ENCODE assay signal across 2 cellular contexts in the genomic region with DNA sequence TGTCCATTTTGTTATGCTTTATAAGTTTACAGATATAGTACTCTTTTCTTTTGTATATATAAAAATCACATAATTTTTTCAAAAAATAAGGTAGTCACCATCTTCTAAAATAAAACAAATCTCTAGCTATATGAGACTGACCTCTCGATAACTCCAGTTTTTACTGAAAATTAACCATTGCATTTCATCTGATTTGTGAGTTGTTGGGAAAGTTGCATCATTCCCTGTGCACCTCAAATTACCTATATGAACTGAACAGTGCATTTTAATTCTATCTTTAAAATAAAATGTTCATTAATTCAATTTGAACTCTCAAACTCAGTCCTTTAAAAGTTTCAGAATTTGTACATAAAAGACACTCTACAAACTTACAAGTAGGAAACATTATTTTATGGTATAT.
TF ChIP-seq lines count a peak whose summit lies in the region.

No MANE protein-coding gene starts in this region.

TF ChIP-seq in A549, 52 proteins besides CTCF, POLR2A, EP300 and RAD21:
- TF ChIP-seq, protein P1, sequence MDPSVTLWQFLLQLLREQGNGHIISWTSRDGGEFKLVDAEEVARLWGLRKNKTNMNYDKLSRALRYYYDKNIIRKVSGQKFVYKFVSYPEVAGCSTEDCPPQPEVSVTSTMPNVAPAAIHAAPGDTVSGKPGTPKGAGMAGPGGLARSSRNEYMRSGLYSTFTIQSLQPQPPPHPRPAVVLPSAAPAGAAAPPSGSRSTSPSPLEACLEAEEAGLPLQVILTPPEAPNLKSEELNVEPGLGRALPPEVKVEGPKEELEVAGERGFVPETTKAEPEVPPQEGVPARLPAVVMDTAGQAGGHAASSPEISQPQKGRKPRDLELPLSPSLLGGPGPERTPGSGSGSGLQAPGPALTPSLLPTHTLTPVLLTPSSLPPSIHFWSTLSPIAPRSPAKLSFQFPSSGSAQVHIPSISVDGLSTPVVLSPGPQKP (IDR thresholded peaks at IDR 0.05; ENCODE audit: low read depth, low read length) = no peak
- TF ChIP-seq ZC3H11A (IDR thresholded peaks at IDR 0.05) = no peak
- TF ChIP-seq, protein P2, sequence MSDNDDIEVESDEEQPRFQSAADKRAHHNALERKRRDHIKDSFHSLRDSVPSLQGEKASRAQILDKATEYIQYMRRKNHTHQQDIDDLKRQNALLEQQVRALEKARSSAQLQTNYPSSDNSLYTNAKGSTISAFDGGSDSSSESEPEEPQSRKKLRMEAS (IDR thresholded peaks at IDR 0.05) = no peak

TF ChIP-seq in K562, 482 proteins besides CTCF, POLR2A, EP300 and RAD21:
- TF ChIP-seq, protein P3, sequence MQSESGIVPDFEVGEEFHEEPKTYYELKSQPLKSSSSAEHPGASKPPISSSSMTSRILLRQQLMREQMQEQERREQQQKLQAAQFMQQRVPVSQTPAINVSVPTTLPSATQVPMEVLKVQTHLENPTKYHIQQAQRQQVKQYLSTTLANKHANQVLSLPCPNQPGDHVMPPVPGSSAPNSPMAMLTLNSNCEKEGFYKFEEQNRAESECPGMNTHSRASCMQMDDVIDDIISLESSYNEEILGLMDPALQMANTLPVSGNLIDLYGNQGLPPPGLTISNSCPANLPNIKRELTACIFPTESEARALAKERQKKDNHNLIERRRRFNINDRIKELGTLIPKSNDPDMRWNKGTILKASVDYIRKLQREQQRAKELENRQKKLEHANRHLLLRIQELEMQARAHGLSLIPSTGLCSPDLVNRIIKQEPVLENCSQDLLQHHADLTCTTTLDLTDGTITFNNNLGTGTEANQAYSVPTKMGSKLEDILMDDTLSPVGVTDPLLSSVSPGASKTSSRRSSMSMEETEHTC (IDR thresholded peaks at IDR 0.05) = no peak
- TF ChIP-seq CEBPG (CRISPR knock-in tag; IDR thresholded peaks at IDR 0.05) = no peak
- peak in 1 of 2 experiments; percentile 52; a peak in 2 of 4 replicates for TF ChIP-seq CEBPG (tag; conservative IDR thresholded peaks at IDR 0.05 in 1 of 2, IDR thresholded peaks at IDR 0.05 in 1 of 2)
- TF ChIP-seq, protein P4, sequence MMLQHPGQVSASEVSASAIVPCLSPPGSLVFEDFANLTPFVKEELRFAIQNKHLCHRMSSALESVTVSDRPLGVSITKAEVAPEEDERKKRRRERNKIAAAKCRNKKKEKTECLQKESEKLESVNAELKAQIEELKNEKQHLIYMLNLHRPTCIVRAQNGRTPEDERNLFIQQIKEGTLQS (IDR thresholded peaks at IDR 0.05) = peak; percentile 56
- TF ChIP-seq, protein P4 (CRISPR knock-in tag; conservative IDR thresholded peaks at IDR 0.05) = no peak
